In the genomic region with DNA sequence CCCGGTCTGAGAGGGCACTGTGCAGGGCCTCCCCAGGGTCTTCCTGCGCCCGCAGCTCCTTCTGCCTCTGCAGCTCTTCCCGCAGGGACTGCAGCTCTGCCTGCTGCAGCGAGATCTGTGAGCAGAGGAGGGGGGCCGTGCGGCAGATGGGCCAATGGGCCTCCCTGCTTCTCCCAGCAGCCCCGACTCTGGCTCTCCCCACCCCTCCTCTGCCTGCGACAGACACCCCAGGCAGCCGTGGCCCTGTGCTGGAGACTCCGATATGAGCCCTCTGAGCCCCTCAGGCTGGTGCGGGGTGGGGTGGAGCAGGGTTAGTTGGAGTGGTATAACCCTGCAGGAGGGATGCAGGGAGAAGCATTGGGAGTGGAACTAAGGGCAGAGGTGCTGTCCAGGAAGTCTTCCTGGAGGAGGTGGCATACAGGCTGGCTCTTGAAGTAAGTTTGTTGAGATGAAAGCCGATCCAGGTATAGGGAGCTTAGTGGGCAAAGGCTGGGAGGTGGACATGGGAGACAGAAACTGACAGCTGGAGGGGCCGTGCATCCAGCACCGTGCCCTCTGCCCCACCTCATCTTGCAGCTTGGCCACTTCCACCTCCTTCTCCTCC, we compare ENCODE assay signal across 15 cellular contexts. TPM values are rescaled to one million over a fixed set of nuclear protein-coding genes. Genes with fewer than 3 reads are reported as not detected.
DNase-seq lines count a peak whose midpoint lies in the region; ATAC-seq, FAIRE-seq and TF ChIP-seq lines count a peak whose summit lies in the region.
"Had no signal": no experiment of that assay in that cellular context is flagged by ENCODE, and none has a peak within 500 bp of the region (broad histone marks: within the 10 kb centered on the region; RNA-seq: fewer than 3 reads in every experiment).

No MANE protein-coding gene starts in this region.

- peaks cover 5% of the 10 kb centered on the region for H3K4me1 ChIP-seq in HEK293 (ENCODE audit: control insufficient read depth, insufficient read depth, low read length)
- peaks cover 3 to 19% (median 3%) of the 10 kb centered on the region in 3 donors for H3K4me1 ChIP-seq in pancreas

- H3K27me3 Mint-ChIP-seq in activated naive CD8-positive, alpha-beta T cell treated with anti-CD3 and anti-CD28 coated beads for 36 hours = peaks cover 51% of the 10 kb centered on the region

- H3K9me3 ChIP-seq in HEK293 (ENCODE audit: control insufficient read depth, insufficient read depth, low read depth, low read length) = no peaks in the 10 kb centered on the region
- H3K9me3 ChIP-seq in pancreas = no peaks in the 10 kb centered on the region
- H3K9me3 ChIP-seq: tibial artery had no signal

- TF ChIP-seq CTCF in HEK293 (tag by site-specific recombination; IDR thresholded peaks at IDR 0.05) (no peak), pancreas (IDR thresholded peaks at IDR 0.05) (no peak)

- CTCF ChIA-PET in HEK293 (lab: Yijun Ruan, JAX) = interaction anchor here (0.6 to 9.2 kb wide), 16 partner anchors 10 to 379 kb away, joined by 3 to 149 read pairs (median 6); a partner anchor contains a TSS

- POLR2A ChIA-PET in HEK293 (lab: Yijun Ruan, JAX) = interaction anchor here (0.6 to 11.9 kb wide), 16 partner anchors 9 to 182 kb away, joined by 3 to 247 read pairs (median 7); a partner anchor contains a TSS

- FAIRE-seq in pancreas (lab: Jason Lieb, UNC) = no peak
- FAIRE-seq in frontal cortex (lab: Jason Lieb, UNC) = no peak

- DNase-seq in activated CD8-positive, alpha-beta memory T cell treated with anti-CD3 and anti-CD28 coated beads for 24 hours = peak; percentile 68
- DNase-seq in activated CD8-positive, alpha-beta memory T cell treated with anti-CD3 and anti-CD28 coated beads, Interleukin-2, amount 50 U/mL, for 4 hours = no peak
- DNase-seq in activated naive CD8-positive, alpha-beta T cell treated with anti-CD3 and anti-CD28 coated beads for 36 hours = no peak
- DNase-seq in pancreas = peak in 4 of 6 donors; percentile 39 to 86 (median 61)
- no peak for DNase-seq in NK-92 treated with Interleukin-12 subunit alpha and Interleukin-12 subunit beta, amount 100 ng/mL, for 24 hours (lab: John Stamatoyannopoulos, UW)
- no peak for DNase-seq in iPS-NIHi11 (ENCODE audit: low spot score)
- no peak for DNase-seq in frontal cortex (ENCODE audit: low spot score in 2 of 2)
- DNase-seq: foreskin melanocyte had no signal

- H3K4me3 ChIP-seq in HEK293 (ENCODE audit: low read depth, low read length) (no peak overlapping the region), pancreas (no peak overlapping the region)
- H3K4me3 ChIP-seq: tibial artery had no signal

- no peak for ATAC-seq in pancreas

- no peaks in the 10 kb centered on the region for H3K27me3 ChIP-seq in pancreas

- H3K27ac ChIP-seq in HEK293 (ENCODE audit: extremely low read depth, low read depth, low read length) (no peak overlapping the region), pancreas (no peak overlapping the region)
- H3K27ac ChIP-seq: brain microvascular endothelial cell, tibial artery had no signal

- H3K9me3 Mint-ChIP-seq in activated naive CD8-positive, alpha-beta T cell treated with anti-CD3 and anti-CD28 coated beads for 36 hours = no peaks in the 10 kb centered on the region
- H3K9me3 Mint-ChIP-seq: activated B cell treated with CpG ODN at 0.5 μM for 24 hours had no signal

- peaks cover 19% of the 10 kb centered on the region for H3K4me1 Mint-ChIP-seq in activated naive CD8-positive, alpha-beta T cell treated with anti-CD3 and anti-CD28 coated beads for 36 hours

- peak overlapping the region; percentile 67 for H3K4me3 Mint-ChIP-seq in activated naive CD8-positive, alpha-beta T cell treated with anti-CD3 and anti-CD28 coated beads for 36 hours
- H3K4me3 Mint-ChIP-seq: activated B cell treated with CpG ODN at 0.5 μM for 24 hours had no signal

- intact Hi-C loops in pancreas (cut with DNase I) = no loop called here

- H3K36me3 ChIP-seq in HEK293 (ENCODE audit: control insufficient read depth in 2 of 2, insufficient read depth in 1 of 2, low read length in 2 of 2) = peaks cover 0 to 22% of the 10 kb centered on the region in 2 experiments; a peak in 1 of 3 replicates
- peaks cover 0 to 6% (median 5%) of the 10 kb centered on the region in 3 donors for H3K36me3 ChIP-seq in pancreas

- H3K27ac Mint-ChIP-seq in activated naive CD8-positive, alpha-beta T cell treated with anti-CD3 and anti-CD28 coated beads for 36 hours = no peak overlapping the region
- H3K27ac Mint-ChIP-seq: activated B cell treated with CpG ODN at 0.5 μM for 24 hours, progenitor cell of endocrine pancreas had no signal

- WGBS in pancreas, 2 donors = 68 to 80% methylated on average over 13 to 15 of the region's 15 CpGs

- peaks cover 8% of the 10 kb centered on the region for H3K36me3 Mint-ChIP-seq in activated naive CD8-positive, alpha-beta T cell treated with anti-CD3 and anti-CD28 coated beads for 36 hours

TF ChIP-seq in HEK293, 187 proteins besides CTCF, POLR2A, EP300 and RAD21:
- TF ChIP-seq ZNF76 (tag by site-specific recombination; IDR thresholded peaks at IDR 0.05; ENCODE audit: borderline replicate concordance, low read depth) (no peak), IKZF3 (tag by site-specific recombination; IDR thresholded peaks at IDR 0.05) (no peak), ZFP69B (tag by site-specific recombination; IDR thresholded peaks at IDR 0.05) (no peak), KLF8 (tag by site-specific recombination; IDR thresholded peaks at IDR 0.05) (no peak), ZNF610 (tag by site-specific recombination; IDR thresholded peaks at IDR 0.05; ENCODE audit: borderline replicate concordance) (no peak)
- TF ChIP-seq, protein P1, sequence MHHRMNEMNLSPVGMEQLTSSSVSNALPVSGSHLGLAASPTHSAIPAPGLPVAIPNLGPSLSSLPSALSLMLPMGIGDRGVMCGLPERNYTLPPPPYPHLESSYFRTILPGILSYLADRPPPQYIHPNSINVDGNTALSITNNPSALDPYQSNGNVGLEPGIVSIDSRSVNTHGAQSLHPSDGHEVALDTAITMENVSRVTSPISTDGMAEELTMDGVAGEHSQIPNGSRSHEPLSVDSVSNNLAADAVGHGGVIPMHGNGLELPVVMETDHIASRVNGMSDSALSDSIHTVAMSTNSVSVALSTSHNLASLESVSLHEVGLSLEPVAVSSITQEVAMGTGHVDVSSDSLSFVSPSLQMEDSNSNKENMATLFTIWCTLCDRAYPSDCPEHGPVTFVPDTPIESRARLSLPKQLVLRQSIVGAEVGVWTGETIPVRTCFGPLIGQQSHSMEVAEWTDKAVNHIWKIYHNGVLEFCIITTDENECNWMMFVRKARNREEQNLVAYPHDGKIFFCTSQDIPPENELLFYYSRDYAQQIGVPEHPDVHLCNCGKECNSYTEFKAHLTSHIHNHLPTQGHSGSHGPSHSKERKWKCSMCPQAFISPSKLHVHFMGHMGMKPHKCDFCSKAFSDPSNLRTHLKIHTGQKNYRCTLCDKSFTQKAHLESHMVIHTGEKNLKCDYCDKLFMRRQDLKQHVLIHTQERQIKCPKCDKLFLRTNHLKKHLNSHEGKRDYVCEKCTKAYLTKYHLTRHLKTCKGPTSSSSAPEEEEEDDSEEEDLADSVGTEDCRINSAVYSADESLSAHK (tag by site-specific recombination; IDR thresholded peaks at IDR 0.05) = no peak
- TF ChIP-seq, protein P2, sequence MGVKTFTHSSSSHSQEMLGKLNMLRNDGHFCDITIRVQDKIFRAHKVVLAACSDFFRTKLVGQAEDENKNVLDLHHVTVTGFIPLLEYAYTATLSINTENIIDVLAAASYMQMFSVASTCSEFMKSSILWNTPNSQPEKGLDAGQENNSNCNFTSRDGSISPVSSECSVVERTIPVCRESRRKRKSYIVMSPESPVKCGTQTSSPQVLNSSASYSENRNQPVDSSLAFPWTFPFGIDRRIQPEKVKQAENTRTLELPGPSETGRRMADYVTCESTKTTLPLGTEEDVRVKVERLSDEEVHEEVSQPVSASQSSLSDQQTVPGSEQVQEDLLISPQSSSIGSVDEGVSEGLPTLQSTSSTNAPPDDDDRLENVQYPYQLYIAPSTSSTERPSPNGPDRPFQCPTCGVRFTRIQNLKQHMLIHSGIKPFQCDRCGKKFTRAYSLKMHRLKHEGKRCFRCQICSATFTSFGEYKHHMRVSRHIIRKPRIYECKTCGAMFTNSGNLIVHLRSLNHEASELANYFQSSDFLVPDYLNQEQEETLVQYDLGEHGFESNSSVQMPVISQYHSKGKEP (tag by site-specific recombination; IDR thresholded peaks at IDR 0.05) = peak; percentile 66

RNA-seq across cellular contexts. Expression of a gene that starts 5.0 kb away (rescaled TPM):
- 10 to 100 TPM; 48.7 to 53.1 TPM for total RNA-seq in activated naive CD8-positive, alpha-beta T cell treated with anti-CD3 and anti-CD28 coated beads for 36 hours
- 10 to 100 TPM in 1 of 6 donors, 1 to 10 TPM in 5; 6.2 to 13.0 (median 7.7) TPM for total RNA-seq in pancreas
- polyA plus RNA-seq in pancreas = 10 to 100 TPM; 33.2 to 38.2 TPM
- 6.1 TPM for total RNA-seq in frontal cortex

RNA-seq across cellular contexts. Expression of a gene that starts 5.1 kb away (rescaled TPM):
- total RNA-seq in activated naive CD8-positive, alpha-beta T cell treated with anti-CD3 and anti-CD28 coated beads for 36 hours = 10 to 100 TPM; 23.4 to 23.7 TPM
- 10 to 100 TPM; 10.5 to 24.1 (median 12.4) TPM for total RNA-seq in pancreas
- 100 to 1,000 TPM in 1 of 2 donors, 10 to 100 TPM in 1; 93.1 to 119 TPM for polyA plus RNA-seq in pancreas
- 15.5 TPM for total RNA-seq in frontal cortex

RNA-seq across cellular contexts. Expression of a gene that starts 7.9 kb away (rescaled TPM):
- total RNA-seq in activated naive CD8-positive, alpha-beta T cell treated with anti-CD3 and anti-CD28 coated beads for 36 hours = under 1 TPM; 0.31 to 0.56 TPM
- total RNA-seq in pancreas (100 to 1,000 TPM in 1 of 6 donors, 10 to 100 TPM in 5; 48.9 to 106 (median 64.3) TPM), frontal cortex (not detected)
- polyA plus RNA-seq in pancreas = 100 to 1,000 TPM; 126 to 325 TPM
- total RNA-seq: activated B cell treated with CpG ODN at 0.5 μM for 24 hours, OCI-LY7 had no signal

RNA-seq across cellular contexts. Expression of a gene that starts 8.7 kb away (rescaled TPM):
- total RNA-seq in activated naive CD8-positive, alpha-beta T cell treated with anti-CD3 and anti-CD28 coated beads for 36 hours = 1 to 10 TPM; 1.2 to 1.5 TPM
- total RNA-seq in pancreas (10 to 100 TPM; 26.8 to 91.1 (median 66.7) TPM), frontal cortex (0.82 TPM)
- polyA plus RNA-seq in pancreas = 100 to 1,000 TPM; 166 to 185 TPM

RNA-seq across cellular contexts. Expression of a gene that starts 10.8 kb away (rescaled TPM):
- not detected for total RNA-seq in activated naive CD8-positive, alpha-beta T cell treated with anti-CD3 and anti-CD28 coated beads for 36 hours
- 1 to 10 TPM in 2 of 6 donors, under 1 TPM in 4; 0.37 to 5.1 (median 0.73) TPM for total RNA-seq in pancreas
- polyA plus RNA-seq in pancreas = 1 to 10 TPM in 1 of 2 donors, under 1 TPM in 1; 0.12 to 3.2 TPM
- 0.41 TPM for total RNA-seq in frontal cortex
- total RNA-seq: activated B cell treated with CpG ODN at 0.5 μM for 24 hours, mononuclear cell, OCI-LY7 had no signal

Comparison
In these comparisons a context has a peak if more than half of its experiments do, and no peak if none do; other contexts are left out.
1. DNase-seq: peak in activated CD8-positive, alpha-beta memory T cell treated with anti-CD3 and anti-CD28 coated beads for 24 hours (single experiment) and pancreas (4 of 6); none in activated CD8-positive, alpha-beta memory T cell treated with anti-CD3 and anti-CD28 coated beads, Interleukin-2, amount 50 U/mL, for 4 hours (single experiment), activated naive CD8-positive, alpha-beta T cell treated with anti-CD3 and anti-CD28 coated beads for 36 hours (single experiment), NK-92 treated with Interleukin-12 subunit alpha and Interleukin-12 subunit beta, amount 100 ng/mL, for 24 hours (single experiment), iPS-NIHi11 (single experiment) and frontal cortex (0 of 2).
2. RNA of a gene that starts 7.9 kb away (total RNA-seq): 48.9 to 106 TPM in pancreas; 0.31 to 0.56 TPM in activated naive CD8-positive, alpha-beta T cell treated with anti-CD3 and anti-CD28 coated beads for 36 hours and not detected in frontal cortex (single experiment); every median in the first group is over 10 times any median in the second.